Comparison of ENCODE assay signal across 10 cellular contexts in the genomic region with DNA sequence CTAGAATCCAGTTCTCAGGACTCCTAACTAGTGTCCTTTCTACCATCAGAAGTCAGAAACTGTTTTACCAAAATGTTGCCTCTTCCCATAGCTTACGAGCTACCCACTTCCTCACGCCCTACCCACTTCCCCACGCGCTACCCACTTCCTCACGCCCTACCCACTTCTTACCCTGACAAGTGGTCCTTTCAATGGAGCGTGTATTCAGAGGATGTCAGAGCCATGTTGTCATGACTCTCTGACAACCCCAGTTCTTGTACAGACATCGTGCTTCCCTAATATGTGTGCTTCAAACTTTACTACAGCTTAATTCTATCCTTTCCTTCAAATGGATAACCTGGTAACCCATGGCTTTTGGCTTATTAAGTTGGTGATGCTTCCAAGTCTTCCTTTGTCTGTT.
DNase-seq lines count a peak whose midpoint lies in the region; ATAC-seq and TF ChIP-seq lines count a peak whose summit lies in the region.
"Had no signal": no experiment of that assay in that cellular context is flagged by ENCODE, and none has a peak within 500 bp of the region (broad histone marks: within the 10 kb centered on the region; RNA-seq: fewer than 3 reads in every experiment).

No MANE protein-coding gene starts in this region.

- H3K4me2 ChIP-seq in KMS-11 = no peak overlapping the region

- peak overlapping the region; percentile 71 to 88 (median 82) for H3K4me3 Mint-ChIP-seq in immature natural killer cell

- H3K36me3 Mint-ChIP-seq in immature natural killer cell = no peaks in the 10 kb centered on the region

- H3K4me1 ChIP-seq in KMS-11 (ENCODE audit: low read depth, poor library complexity, severe bottlenecking) (no peaks in the 10 kb centered on the region), SJCRH30 (no peaks in the 10 kb centered on the region)

- no peaks in the 10 kb centered on the region for H3K9me3 ChIP-seq in SJCRH30 (replicated peaks)
- H3K9me3 ChIP-seq: mucosa of descending colon had no signal

- no peaks in the 10 kb centered on the region for H4K20me1 ChIP-seq in KMS-11 (ENCODE audit: insufficient read depth)

- peaks cover 0 to 2% (median 0%) of the 10 kb centered on the region in 6 donors for H3K9me3 Mint-ChIP-seq in immature natural killer cell

- H3K4me3 ChIP-seq in KMS-11 (IDR thresholded peaks at IDR 0.05; ENCODE audit: insufficient read depth, low read depth, low read length) (no peak overlapping the region), SJCRH30 (no peak overlapping the region)
- H3K4me3 ChIP-seq: mucosa of descending colon had no signal

- peak; percentile 24 for ATAC-seq in GM18517 (IDR thresholded peaks at IDR 0.05; ENCODE audit: unreplicated experiment)
- peak; percentile 32 for ATAC-seq in GM21619 (IDR thresholded peaks at IDR 0.05; ENCODE audit: unreplicated experiment)

- H3K27ac ChIP-seq in KMS-11 = no peak overlapping the region
- H3K27ac ChIP-seq in SJCRH30 = no peak overlapping the region
- H3K27ac ChIP-seq: epithelial cell of prostate had no signal

- peak; percentile 53 to 63 (median 60) for DNase-seq in immature natural killer cell
- DNase-seq in SJCRH30 = no peak
- no peak for DNase-seq in DMS153 (lab: John Stamatoyannopoulos, UW)
- no peak for DNase-seq in nucleus accumbens (lab: John Stamatoyannopoulos, UW)
- no peak for DNase-seq in cortex of kidney (lab: John Stamatoyannopoulos, UW)

- H3K9ac ChIP-seq in KMS-11 = no peak overlapping the region

- TF ChIP-seq CTCF in KMS-11 (conservative IDR thresholded peaks at IDR 0.05; ENCODE audit: low read depth, low read length) = no peak

- no peaks in the 10 kb centered on the region for H3K79me2 ChIP-seq in KMS-11 (ENCODE audit: insufficient read depth, low read depth)

- no peaks in the 10 kb centered on the region for H3K27me3 ChIP-seq in KMS-11 (ENCODE audit: insufficient read depth, low read depth)
- H3K27me3 ChIP-seq in SJCRH30 = no peaks in the 10 kb centered on the region

- H3K36me3 ChIP-seq in KMS-11 (ENCODE audit: insufficient read depth) (no peaks in the 10 kb centered on the region), SJCRH30 (no peaks in the 10 kb centered on the region)

- 0 out of 2 replicates have a peak overlapping the region, but pooled peaks have one; percentile 2 for H2AFZ ChIP-seq in KMS-11 (ENCODE audit: low read depth)

- H3K27ac Mint-ChIP-seq in immature natural killer cell = peak overlapping the region in 4 of 6 donors; percentile 6 to 73 (median 66)

- peaks cover 0 to 2% (median 0%) of the 10 kb centered on the region in 3 donors for H3K27me3 Mint-ChIP-seq in immature natural killer cell (ENCODE audit: low read depth in 3 of 3)

- peaks cover 15 to 20% of the 10 kb centered on the region in 2 donors for H3K4me1 Mint-ChIP-seq in immature natural killer cell

Comparison
In these comparisons a context has a peak if more than half of its experiments do, and no peak if none do; other contexts are left out.
1. DNase-seq: peak in immature natural killer cell (3 of 3); none in SJCRH30 (0 of 2), DMS153 (single experiment), nucleus accumbens (0 of 56) and cortex of kidney (single experiment).